In genomic region chr11:112727341-112727841, GRCh38 we compare ENCODE assay signal across 15 cellular contexts.
DNase-seq lines count a peak whose midpoint lies in the region; ATAC-seq and TF ChIP-seq lines count a peak whose summit lies in the region.
"Had no signal": no experiment of that assay in that cellular context is flagged by ENCODE, and none has a peak within 500 bp of the region (broad histone marks: within the 10 kb centered on the region; RNA-seq: fewer than 3 reads in every experiment).

No MANE protein-coding gene starts in this region.

- no peaks in the 10 kb centered on the region for H3K9me3 Mint-ChIP-seq in osteocyte (ENCODE audit: unreplicated experiment)
- H3K9me3 Mint-ChIP-seq: H9 had no signal

- no peaks in the 10 kb centered on the region for H3K9me2 ChIP-seq in SK-N-SH

- ATAC-seq in SK-N-SH treated with all-trans-retinoic acid at 6 μM for 48 hours = no peak

- H3K36me3 Mint-ChIP-seq in osteocyte (ENCODE audit: unreplicated experiment) = no peaks in the 10 kb centered on the region
- H3K36me3 Mint-ChIP-seq: CD4-positive, CD25-positive, alpha-beta regulatory T cell had no signal

- CTCF ChIA-PET in SK-N-SH (lab: Yijun Ruan, JAX) = no interaction called here

- H4K20me1 ChIP-seq in SK-N-SH (ENCODE audit: insufficient read depth) = no peaks in the 10 kb centered on the region
- H4K20me1 ChIP-seq: BLaER1 had no signal

- intact Hi-C loops in ascending aorta (cut with DNase I) = no loop called here

- no peak for TF ChIP-seq CTCF in SK-N-SH (IDR thresholded peaks at IDR 0.05)
- no peak for TF ChIP-seq CTCF in osteocyte (IDR thresholded peaks at IDR 0.05)
- TF ChIP-seq CTCF in ascending aorta (IDR thresholded peaks at IDR 0.05) = no peak

- no peaks in the 10 kb centered on the region for H3K4me1 Mint-ChIP-seq in osteocyte (ENCODE audit: unreplicated experiment)
- H3K4me1 Mint-ChIP-seq: CD4-positive, CD25-positive, alpha-beta regulatory T cell had no signal

- H3K4me3 ChIP-seq in SK-N-SH (ENCODE audit: low read depth in 2 of 2, low read length in 1 of 2) (no peak overlapping the region), ascending aorta (no peak overlapping the region)
- H3K4me3 ChIP-seq: BLaER1 had no signal

- H3K4me1 ChIP-seq in SK-N-SH (ENCODE audit: control insufficient read depth in 1 of 2, insufficient read depth in 2 of 2, low read depth in 1 of 2, low read length in 1 of 2) = peaks cover 0 to 15% of the 10 kb centered on the region in 2 experiments; a peak in 1 of 4 replicates
- no peaks in the 10 kb centered on the region for H3K4me1 ChIP-seq in ascending aorta
- H3K4me1 ChIP-seq: BLaER1 had no signal

- no peaks in the 10 kb centered on the region for H3F3A ChIP-seq in SK-N-SH (replicated peaks; ENCODE audit: insufficient read depth)

- no peak for TF ChIP-seq EP300 in SK-N-SH (IDR thresholded peaks at IDR 0.05; ENCODE audit: borderline replicate concordance in 1 of 2, low read depth in 1 of 2, low read length in 1 of 2)

- H3K27me3 ChIP-seq in SK-N-SH (ENCODE audit: insufficient read depth) (no peaks in the 10 kb centered on the region), ascending aorta (no peaks in the 10 kb centered on the region)
- H3K27me3 ChIP-seq: BLaER1 had no signal

- H3K27me3 Mint-ChIP-seq in osteocyte (ENCODE audit: unreplicated experiment) = peaks cover 1% of the 10 kb centered on the region
- H3K27me3 Mint-ChIP-seq: CD4-positive, CD25-positive, alpha-beta regulatory T cell had no signal

- H3K4me2 ChIP-seq in SK-N-SH = no peak overlapping the region
- H3K4me2 ChIP-seq: BLaER1 had no signal

- no peak overlapping the region for H3K4me3 Mint-ChIP-seq in osteocyte (ENCODE audit: unreplicated experiment)
- H3K4me3 Mint-ChIP-seq: CD4-positive, CD25-positive, alpha-beta regulatory T cell; H9 had no signal

- H3K27ac ChIP-seq in SK-N-SH (ENCODE audit: low read depth in 2 of 2, low read length in 1 of 2) (no peak overlapping the region), ascending aorta (no peak overlapping the region)
- H3K27ac ChIP-seq: BLaER1 had no signal

- POLR2A ChIA-PET in SK-N-SH (lab: Yijun Ruan, JAX) = interaction anchor here (0.6 kb wide), 1 partner anchor 32 kb away, joined by 5 read pairs; no protein-coding TSS in a partner anchor

- H3K9ac ChIP-seq in SK-N-SH = no peak overlapping the region
- H3K9ac ChIP-seq: BLaER1 had no signal

- no peaks in the 10 kb centered on the region for H3K79me2 ChIP-seq in SK-N-SH (ENCODE audit: insufficient read depth)

- DNase-seq in SK-N-SH = no peak
- DNase-seq in SK-N-DZ (ENCODE audit: low spot score) = peak; percentile 32
- peak; percentile 60 for DNase-seq in osteocyte (ENCODE audit: extremely low spot score, unreplicated experiment)
- no peak for DNase-seq in NCI-H2227 (lab: John Stamatoyannopoulos, UW; ENCODE audit: unreplicated experiment)
- no peak for DNase-seq in ascending aorta (ENCODE audit: low spot score in 2 of 2)
- DNase-seq in KG1 (lab: John Stamatoyannopoulos, UW) = no peak
- DNase-seq: 8988T; AML-193; CD4-positive, CD25-positive, alpha-beta regulatory T cell; DMS53; GF-D8; GOT3; H9 had no signal

- H3K27ac Mint-ChIP-seq in osteocyte (ENCODE audit: unreplicated experiment) = no peak overlapping the region
- H3K27ac Mint-ChIP-seq: CD4-positive, CD25-positive, alpha-beta regulatory T cell had no signal

- no peak for TF ChIP-seq RAD21 in SK-N-SH (IDR thresholded peaks at IDR 0.05; ENCODE audit: low read length)

- H3K36me3 ChIP-seq in SK-N-SH (replicated peaks in 1 of 2; ENCODE audit: control insufficient read depth in 1 of 2, insufficient read depth in 2 of 2, low read length in 1 of 2) = no peaks in the 10 kb centered on the region
- H3K36me3 ChIP-seq in ascending aorta = no peaks in the 10 kb centered on the region
- H3K36me3 ChIP-seq: BLaER1 had no signal

- WGBS in SK-N-SH (ENCODE audit: low lambda C conversion rate) = 5% methylated on average over 3 of the region's 3 CpGs

- H3K9me3 ChIP-seq in SK-N-SH = no peaks in the 10 kb centered on the region
- no peaks in the 10 kb centered on the region for H3K9me3 ChIP-seq in ascending aorta
- H3K9me3 ChIP-seq: BLaER1 had no signal

- H2AFZ ChIP-seq in SK-N-SH (ENCODE audit: low read depth) = no peak overlapping the region

TF ChIP-seq in SK-N-SH treated with all-trans-retinoic acid at 6 μM for 48 hours, 23 proteins besides CTCF, POLR2A, EP300 and RAD21:
- no peak for TF ChIP-seq TOX (CRISPR knock-in tag; IDR thresholded peaks at IDR 0.05; ENCODE audit: borderline replicate concordance)
- TF ChIP-seq ISL1 (CRISPR knock-in tag; IDR thresholded peaks at IDR 0.05) = peak; percentile 70

TF ChIP-seq in SK-N-SH, 30 proteins besides CTCF, POLR2A, EP300 and RAD21:
- TF ChIP-seq MXI1 (IDR thresholded peaks at IDR 0.05; ENCODE audit: low read depth, low read length) (no peak), PBX3 (IDR thresholded peaks at IDR 0.05) (no peak), FOXJ3 (CRISPR knock-in tag; IDR thresholded peaks at IDR 0.05) (no peak), FOSL2 (IDR thresholded peaks at IDR 0.05; ENCODE audit: borderline replicate concordance, low read depth) (no peak), RFX5 (IDR thresholded peaks at IDR 0.05; ENCODE audit: low read length) (no peak), EZH2phosphoT487 (IDR thresholded peaks at IDR 0.05; ENCODE audit: borderline replicate concordance, low read depth) (no peak), YY1 (IDR thresholded peaks at IDR 0.05; ENCODE audit: low read depth) (no peak), FOXM1 (IDR thresholded peaks at IDR 0.05; ENCODE audit: low read depth) (no peak), RXRA (IDR thresholded peaks at IDR 0.05; ENCODE audit: borderline replicate concordance, low read depth) (no peak), IRF3 (IDR thresholded peaks at IDR 0.05; ENCODE audit: low read depth, low read length) (no peak), JUND (IDR thresholded peaks at IDR 0.05) (no peak), NRF1 (IDR thresholded peaks at IDR 0.05; ENCODE audit: low read depth, low read length) (no peak), CHD2 (IDR thresholded peaks at IDR 0.05; ENCODE audit: low read length, partially characterized antibody) (no peak), SIN3A (IDR thresholded peaks at IDR 0.05; ENCODE audit: borderline replicate concordance, low read depth, low read length) (no peak), RCOR1 (IDR thresholded peaks at IDR 0.05; ENCODE audit: low read length) (no peak)
- TF ChIP-seq, protein P1, sequence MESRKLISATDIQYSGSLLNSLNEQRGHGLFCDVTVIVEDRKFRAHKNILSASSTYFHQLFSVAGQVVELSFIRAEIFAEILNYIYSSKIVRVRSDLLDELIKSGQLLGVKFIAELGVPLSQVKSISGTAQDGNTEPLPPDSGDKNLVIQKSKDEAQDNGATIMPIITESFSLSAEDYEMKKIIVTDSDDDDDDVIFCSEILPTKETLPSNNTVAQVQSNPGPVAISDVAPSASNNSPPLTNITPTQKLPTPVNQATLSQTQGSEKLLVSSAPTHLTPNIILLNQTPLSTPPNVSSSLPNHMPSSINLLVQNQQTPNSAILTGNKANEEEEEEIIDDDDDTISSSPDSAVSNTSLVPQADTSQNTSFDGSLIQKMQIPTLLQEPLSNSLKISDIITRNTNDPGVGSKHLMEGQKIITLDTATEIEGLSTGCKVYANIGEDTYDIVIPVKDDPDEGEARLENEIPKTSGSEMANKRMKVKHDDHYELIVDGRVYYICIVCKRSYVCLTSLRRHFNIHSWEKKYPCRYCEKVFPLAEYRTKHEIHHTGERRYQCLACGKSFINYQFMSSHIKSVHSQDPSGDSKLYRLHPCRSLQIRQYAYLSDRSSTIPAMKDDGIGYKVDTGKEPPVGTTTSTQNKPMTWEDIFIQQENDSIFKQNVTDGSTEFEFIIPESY (IDR thresholded peaks at IDR 0.05; ENCODE audit: borderline replicate concordance, low read depth) = no peak
- TF ChIP-seq, protein P2, sequence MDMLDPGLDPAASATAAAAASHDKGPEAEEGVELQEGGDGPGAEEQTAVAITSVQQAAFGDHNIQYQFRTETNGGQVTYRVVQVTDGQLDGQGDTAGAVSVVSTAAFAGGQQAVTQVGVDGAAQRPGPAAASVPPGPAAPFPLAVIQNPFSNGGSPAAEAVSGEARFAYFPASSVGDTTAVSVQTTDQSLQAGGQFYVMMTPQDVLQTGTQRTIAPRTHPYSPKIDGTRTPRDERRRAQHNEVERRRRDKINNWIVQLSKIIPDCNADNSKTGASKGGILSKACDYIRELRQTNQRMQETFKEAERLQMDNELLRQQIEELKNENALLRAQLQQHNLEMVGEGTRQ (IDR thresholded peaks at IDR 0.05; ENCODE audit: borderline replicate concordance, low read depth, low read length) = no peak
- TF ChIP-seq, protein P3, sequence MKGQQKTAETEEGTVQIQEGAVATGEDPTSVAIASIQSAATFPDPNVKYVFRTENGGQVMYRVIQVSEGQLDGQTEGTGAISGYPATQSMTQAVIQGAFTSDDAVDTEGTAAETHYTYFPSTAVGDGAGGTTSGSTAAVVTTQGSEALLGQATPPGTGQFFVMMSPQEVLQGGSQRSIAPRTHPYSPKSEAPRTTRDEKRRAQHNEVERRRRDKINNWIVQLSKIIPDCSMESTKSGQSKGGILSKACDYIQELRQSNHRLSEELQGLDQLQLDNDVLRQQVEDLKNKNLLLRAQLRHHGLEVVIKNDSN (IDR thresholded peaks at IDR 0.05; ENCODE audit: borderline replicate concordance, low read depth) = no peak

Comparison
In these comparisons a context has a peak if more than half of its experiments do, and no peak if none do; other contexts are left out.
1. DNase-seq: peak in SK-N-DZ (single experiment) and osteocyte (single experiment); none in SK-N-SH (single experiment), NCI-H2227 (single experiment), ascending aorta (0 of 2) and KG1 (single experiment).